ENCODE assay signal across 2 cellular contexts in the genomic region with DNA sequence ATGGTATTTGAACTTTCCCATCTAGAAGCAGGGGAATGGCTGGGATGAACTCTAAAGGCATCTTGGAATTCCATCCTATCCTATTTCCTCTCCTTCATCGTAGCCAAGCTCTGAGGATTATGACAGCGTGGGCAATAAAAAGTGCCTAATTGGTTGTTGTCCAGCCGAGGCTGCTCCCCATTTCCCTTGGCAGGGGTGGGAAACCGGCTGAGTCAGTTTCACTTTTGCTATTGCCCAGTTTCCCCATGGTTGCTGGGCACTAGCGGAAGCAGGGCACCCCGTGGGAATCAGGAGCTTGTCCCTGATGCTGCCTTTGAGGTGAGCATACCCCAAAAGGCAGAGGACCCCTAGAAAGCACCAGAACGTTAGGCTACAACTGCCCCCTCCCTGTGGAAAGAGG.
TF ChIP-seq lines count a peak whose summit lies in the region.

No MANE protein-coding gene starts in this region.

TF ChIP-seq in SK-N-SH, 30 proteins besides CTCF, POLR2A, EP300 and RAD21:
- TF ChIP-seq RFX5 (IDR thresholded peaks at IDR 0.05; ENCODE audit: low read length), result no peak
TF ChIP-seq in SK-N-SH: peak in this region for 0.

TF ChIP-seq in GM23338, 12 proteins besides CTCF, POLR2A, EP300 and RAD21:
- TF ChIP-seq, protein P1, sequence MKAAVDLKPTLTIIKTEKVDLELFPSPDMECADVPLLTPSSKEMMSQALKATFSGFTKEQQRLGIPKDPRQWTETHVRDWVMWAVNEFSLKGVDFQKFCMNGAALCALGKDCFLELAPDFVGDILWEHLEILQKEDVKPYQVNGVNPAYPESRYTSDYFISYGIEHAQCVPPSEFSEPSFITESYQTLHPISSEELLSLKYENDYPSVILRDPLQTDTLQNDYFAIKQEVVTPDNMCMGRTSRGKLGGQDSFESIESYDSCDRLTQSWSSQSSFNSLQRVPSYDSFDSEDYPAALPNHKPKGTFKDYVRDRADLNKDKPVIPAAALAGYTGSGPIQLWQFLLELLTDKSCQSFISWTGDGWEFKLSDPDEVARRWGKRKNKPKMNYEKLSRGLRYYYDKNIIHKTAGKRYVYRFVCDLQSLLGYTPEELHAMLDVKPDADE (IDR thresholded peaks at IDR 0.05), result no peak
- TF ChIP-seq, protein P2, sequence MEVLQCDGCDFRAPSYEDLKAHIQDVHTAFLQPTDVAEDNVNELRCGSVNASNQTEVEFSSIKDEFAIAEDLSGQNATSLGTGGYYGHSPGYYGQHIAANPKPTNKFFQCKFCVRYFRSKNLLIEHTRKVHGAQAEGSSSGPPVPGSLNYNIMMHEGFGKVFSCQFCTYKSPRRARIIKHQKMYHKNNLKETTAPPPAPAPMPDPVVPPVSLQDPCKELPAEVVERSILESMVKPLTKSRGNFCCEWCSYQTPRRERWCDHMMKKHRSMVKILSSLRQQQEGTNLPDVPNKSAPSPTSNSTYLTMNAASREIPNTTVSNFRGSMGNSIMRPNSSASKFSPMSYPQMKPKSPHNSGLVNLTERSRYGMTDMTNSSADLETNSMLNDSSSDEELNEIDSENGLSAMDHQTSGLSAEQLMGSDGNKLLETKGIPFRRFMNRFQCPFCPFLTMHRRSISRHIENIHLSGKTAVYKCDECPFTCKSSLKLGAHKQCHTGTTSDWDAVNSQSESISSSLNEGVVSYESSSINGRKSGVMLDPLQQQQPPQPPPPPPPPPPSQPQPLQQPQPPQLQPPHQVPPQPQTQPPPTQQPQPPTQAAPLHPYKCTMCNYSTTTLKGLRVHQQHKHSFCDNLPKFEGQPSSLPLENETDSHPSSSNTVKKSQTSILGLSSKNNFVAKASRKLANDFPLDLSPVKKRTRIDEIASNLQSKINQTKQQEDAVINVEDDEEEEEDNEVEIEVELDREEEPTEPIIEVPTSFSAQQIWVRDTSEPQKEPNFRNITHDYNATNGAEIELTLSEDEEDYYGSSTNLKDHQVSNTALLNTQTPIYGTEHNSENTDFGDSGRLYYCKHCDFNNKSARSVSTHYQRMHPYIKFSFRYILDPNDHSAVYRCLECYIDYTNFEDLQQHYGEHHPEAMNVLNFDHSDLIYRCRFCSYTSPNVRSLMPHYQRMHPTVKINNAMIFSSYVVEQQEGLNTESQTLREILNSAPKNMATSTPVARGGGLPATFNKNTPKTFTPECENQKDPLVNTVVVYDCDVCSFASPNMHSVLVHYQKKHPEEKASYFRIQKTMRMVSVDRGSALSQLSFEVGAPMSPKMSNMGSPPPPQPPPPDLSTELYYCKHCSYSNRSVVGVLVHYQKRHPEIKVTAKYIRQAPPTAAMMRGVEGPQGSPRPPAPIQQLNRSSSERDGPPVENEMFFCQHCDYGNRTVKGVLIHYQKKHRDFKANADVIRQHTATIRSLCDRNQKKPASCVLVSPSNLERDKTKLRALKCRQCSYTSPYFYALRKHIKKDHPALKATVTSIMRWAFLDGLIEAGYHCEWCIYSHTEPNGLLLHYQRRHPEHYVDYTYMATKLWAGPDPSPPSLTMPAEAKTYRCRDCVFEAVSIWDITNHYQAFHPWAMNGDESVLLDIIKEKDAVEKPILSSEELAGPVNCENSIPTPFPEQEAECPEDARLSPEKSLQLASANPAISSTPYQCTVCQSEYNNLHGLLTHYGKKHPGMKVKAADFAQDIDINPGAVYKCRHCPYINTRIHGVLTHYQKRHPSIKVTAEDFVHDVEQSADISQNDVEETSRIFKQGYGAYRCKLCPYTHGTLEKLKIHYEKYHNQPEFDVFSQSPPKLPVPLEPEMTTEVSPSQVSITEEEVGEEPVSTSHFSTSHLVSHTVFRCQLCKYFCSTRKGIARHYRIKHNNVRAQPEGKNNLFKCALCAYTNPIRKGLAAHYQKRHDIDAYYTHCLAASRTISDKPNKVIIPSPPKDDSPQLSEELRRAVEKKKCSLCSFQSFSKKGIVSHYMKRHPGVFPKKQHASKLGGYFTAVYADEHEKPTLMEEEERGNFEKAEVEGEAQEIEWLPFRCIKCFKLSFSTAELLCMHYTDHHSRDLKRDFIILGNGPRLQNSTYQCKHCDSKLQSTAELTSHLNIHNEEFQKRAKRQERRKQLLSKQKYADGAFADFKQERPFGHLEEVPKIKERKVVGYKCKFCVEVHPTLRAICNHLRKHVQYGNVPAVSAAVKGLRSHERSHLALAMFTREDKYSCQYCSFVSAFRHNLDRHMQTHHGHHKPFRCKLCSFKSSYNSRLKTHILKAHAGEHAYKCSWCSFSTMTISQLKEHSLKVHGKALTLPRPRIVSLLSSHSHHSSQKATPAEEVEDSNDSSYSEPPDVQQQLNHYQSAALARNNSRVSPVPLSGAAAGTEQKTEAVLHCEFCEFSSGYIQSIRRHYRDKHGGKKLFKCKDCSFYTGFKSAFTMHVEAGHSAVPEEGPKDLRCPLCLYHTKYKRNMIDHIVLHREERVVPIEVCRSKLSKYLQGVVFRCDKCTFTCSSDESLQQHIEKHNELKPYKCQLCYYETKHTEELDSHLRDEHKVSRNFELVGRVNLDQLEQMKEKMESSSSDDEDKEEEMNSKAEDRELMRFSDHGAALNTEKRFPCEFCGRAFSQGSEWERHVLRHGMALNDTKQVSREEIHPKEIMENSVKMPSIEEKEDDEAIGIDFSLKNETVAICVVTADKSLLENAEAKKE (CRISPR knock-in tag; IDR thresholded peaks at IDR 0.05), result no peak
- TF ChIP-seq NANOG (IDR thresholded peaks at IDR 0.05; ENCODE audit: borderline replicate concordance) (no peak), ZNF114 (CRISPR knock-in tag; IDR thresholded peaks at IDR 0.05) (no peak), STAT1 (IDR thresholded peaks at IDR 0.05; ENCODE audit: unreplicated experiment) (no peak), EZH2 (IDR thresholded peaks at IDR 0.05; ENCODE audit: low read depth, unreplicated experiment) (no peak)
- TF ChIP-seq, protein P3, sequence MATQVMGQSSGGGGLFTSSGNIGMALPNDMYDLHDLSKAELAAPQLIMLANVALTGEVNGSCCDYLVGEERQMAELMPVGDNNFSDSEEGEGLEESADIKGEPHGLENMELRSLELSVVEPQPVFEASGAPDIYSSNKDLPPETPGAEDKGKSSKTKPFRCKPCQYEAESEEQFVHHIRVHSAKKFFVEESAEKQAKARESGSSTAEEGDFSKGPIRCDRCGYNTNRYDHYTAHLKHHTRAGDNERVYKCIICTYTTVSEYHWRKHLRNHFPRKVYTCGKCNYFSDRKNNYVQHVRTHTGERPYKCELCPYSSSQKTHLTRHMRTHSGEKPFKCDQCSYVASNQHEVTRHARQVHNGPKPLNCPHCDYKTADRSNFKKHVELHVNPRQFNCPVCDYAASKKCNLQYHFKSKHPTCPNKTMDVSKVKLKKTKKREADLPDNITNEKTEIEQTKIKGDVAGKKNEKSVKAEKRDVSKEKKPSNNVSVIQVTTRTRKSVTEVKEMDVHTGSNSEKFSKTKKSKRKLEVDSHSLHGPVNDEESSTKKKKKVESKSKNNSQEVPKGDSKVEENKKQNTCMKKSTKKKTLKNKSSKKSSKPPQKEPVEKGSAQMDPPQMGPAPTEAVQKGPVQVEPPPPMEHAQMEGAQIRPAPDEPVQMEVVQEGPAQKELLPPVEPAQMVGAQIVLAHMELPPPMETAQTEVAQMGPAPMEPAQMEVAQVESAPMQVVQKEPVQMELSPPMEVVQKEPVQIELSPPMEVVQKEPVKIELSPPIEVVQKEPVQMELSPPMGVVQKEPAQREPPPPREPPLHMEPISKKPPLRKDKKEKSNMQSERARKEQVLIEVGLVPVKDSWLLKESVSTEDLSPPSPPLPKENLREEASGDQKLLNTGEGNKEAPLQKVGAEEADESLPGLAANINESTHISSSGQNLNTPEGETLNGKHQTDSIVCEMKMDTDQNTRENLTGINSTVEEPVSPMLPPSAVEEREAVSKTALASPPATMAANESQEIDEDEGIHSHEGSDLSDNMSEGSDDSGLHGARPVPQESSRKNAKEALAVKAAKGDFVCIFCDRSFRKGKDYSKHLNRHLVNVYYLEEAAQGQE (IDR thresholded peaks at IDR 0.05; ENCODE audit: unreplicated experiment), result no peak
TF ChIP-seq in GM23338: peak in this region for 0.
